9 cellular contexts compared by ENCODE assay signal in the genomic region with DNA sequence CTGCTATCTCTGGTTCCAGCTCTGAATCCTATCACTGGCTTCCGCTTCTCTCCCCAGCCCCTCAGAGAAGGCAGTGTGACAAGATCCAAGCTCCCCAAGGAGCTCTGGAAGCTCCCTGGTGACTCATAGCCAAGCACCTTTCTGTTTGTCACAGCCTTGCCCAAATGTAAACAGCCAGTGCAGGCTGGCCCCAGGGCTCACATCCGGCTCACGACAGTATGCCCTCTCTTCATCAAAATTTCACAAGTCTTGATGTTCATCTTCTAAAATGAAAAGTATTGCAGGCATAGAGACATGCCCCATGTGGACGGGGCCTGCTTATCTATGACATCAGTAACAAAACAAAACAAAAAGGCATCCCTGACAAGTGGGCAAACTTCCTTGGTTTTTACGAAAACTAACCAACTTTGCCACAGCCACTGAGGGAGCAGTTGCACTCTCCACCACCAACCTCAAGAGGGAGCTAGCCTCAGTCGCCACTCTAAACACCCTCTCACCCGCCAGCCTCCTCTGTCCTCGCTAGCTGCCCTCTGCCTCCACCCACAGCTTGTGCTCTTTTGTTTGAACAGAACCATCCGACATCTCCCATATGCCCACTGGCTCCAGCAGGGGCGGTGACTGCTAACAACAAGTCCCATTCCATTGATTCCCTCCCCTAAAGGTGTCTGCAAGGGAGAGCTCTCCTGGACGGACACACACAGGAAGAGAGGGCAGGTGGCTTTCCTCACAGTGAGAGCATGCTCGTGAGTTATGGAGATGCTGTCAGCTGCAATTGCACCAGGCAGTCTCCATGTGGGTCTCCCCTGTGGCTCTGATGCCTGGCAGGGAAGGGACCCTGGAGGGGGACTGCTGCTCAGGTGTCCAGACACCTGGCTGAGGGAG.
DNase-seq lines count a peak whose midpoint lies in the region; ATAC-seq and TF ChIP-seq lines count a peak whose summit lies in the region.
"Had no signal": no experiment of that assay in that cellular context is flagged by ENCODE, and none has a peak within 500 bp of the region (broad histone marks: within the 10 kb centered on the region; RNA-seq: fewer than 3 reads in every experiment).

No MANE protein-coding gene starts in this region.

- H3K4me1 ChIP-seq in OCI-LY1 (ENCODE audit: insufficient read depth, low read length, severe bottlenecking): no peaks in the 10 kb centered on the region
- peaks cover 34 to 65% (median 48%) of the 10 kb centered on the region in 3 donors for H3K4me1 ChIP-seq in esophagus squamous epithelium
- H3K4me1 ChIP-seq in spleen: no peaks in the 10 kb centered on the region

- no peaks in the 10 kb centered on the region for H3K9me2 ChIP-seq in OCI-LY1 (ENCODE audit: low read depth, low read length)

- H3K9me3 ChIP-seq in OCI-LY1 (ENCODE audit: low read length) (no peaks in the 10 kb centered on the region), esophagus squamous epithelium (no peaks in the 10 kb centered on the region), spleen (no peaks in the 10 kb centered on the region)

- intact Hi-C loops in esophagus squamous epithelium (cut with DNase I): no loop called here
- intact Hi-C loops in activated CD4-positive, alpha-beta memory T cell treated with anti-CD3 and anti-CD28 coated beads for 36 hours (cut with micrococcal nuclease): no loop called here
- intact Hi-C loops in spleen (cut with DNase I; ENCODE audit: low total_unique reads): no loop called here

- H4K20me1 ChIP-seq in OCI-LY1 (ENCODE audit: insufficient read depth, low read length): no peaks in the 10 kb centered on the region

- ATAC-seq in HG02840 (IDR thresholded peaks at IDR 0.05; ENCODE audit: low FRiP score, unreplicated experiment): no peak
- ATAC-seq: stimulated activated naive CD8-positive, alpha-beta T cell treated with anti-CD3 and anti-CD28 coated beads, Interleukin-15, Interleukin-2, amounts not matched to agents 100 U/mL and 50 U/mL, for 24 hours had no signal

- H3K4me3 ChIP-seq in OCI-LY1 (ENCODE audit: low read depth, low read length, poor library complexity, severe bottlenecking) (no peak overlapping the region), esophagus squamous epithelium (peak overlapping the region in 1 of 4 donors; percentile 17), spleen (no peak overlapping the region)

- H3K9me3 Mint-ChIP-seq in activated CD4-positive, alpha-beta memory T cell treated with anti-CD3 and anti-CD28 coated beads for 36 hours: no peaks in the 10 kb centered on the region

- TF ChIP-seq POLR2A in esophagus squamous epithelium (IDR thresholded peaks at IDR 0.05) (no peak), spleen (IDR thresholded peaks at IDR 0.05) (no peak)

- WGBS in esophagus squamous epithelium, 2 donors: 43 to 51% methylated on average over 9 to 10 of the region's 12 CpGs
- WGBS in spleen, 5 donors: 81 to 92% (median 89%) methylated on average over 12 of the region's 12 CpGs

- no peak overlapping the region for H3K27ac Mint-ChIP-seq in activated CD4-positive, alpha-beta memory T cell treated with anti-CD3 and anti-CD28 coated beads for 36 hours

- no peak overlapping the region for H3K27ac ChIP-seq in OCI-LY1 (ENCODE audit: low read depth, low read length, poor library complexity, severe bottlenecking)
- H3K27ac ChIP-seq in esophagus squamous epithelium: peak overlapping the region; percentile 73 to 87 (median 77)
- H3K27ac ChIP-seq in spleen: no peak overlapping the region

- H3K36me3 ChIP-seq in OCI-LY1 (ENCODE audit: insufficient read depth, low read length) (no peaks in the 10 kb centered on the region), esophagus squamous epithelium (no peaks in the 10 kb centered on the region), spleen (no peaks in the 10 kb centered on the region)

- H3K4me2 ChIP-seq in OCI-LY1 (ENCODE audit: low read length): no peak overlapping the region

- no peaks in the 10 kb centered on the region for H3K27me3 ChIP-seq in OCI-LY1 (ENCODE audit: insufficient read depth, low read length)
- no peaks in the 10 kb centered on the region for H3K27me3 ChIP-seq in esophagus squamous epithelium
- H3K27me3 ChIP-seq in spleen (replicated peaks in 1 of 7): no peaks in the 10 kb centered on the region

- H3K4me3 Mint-ChIP-seq in activated CD4-positive, alpha-beta memory T cell treated with anti-CD3 and anti-CD28 coated beads for 36 hours: no peak overlapping the region

- DNase-seq in NCI-H1417 (lab: John Stamatoyannopoulos, UW): peak in 2 of 3 experiments; percentile 16 to 45
- DNase-seq in NCI-H1417 treated with DMSO at 0.1 percent for 48 hours (lab: John Stamatoyannopoulos, UW): no peak
- no peak for DNase-seq in esophagus squamous epithelium (lab: John Stamatoyannopoulos, UW)
- peak; percentile 72 for DNase-seq in superior temporal gyrus (ENCODE audit: extremely low spot score)
- DNase-seq in activated CD4-positive, alpha-beta memory T cell treated with anti-CD3 and anti-CD28 coated beads for 36 hours: no peak
- no peak for DNase-seq in spleen
- DNase-seq: stimulated activated naive CD8-positive, alpha-beta T cell treated with anti-CD3 and anti-CD28 coated beads, Interleukin-15, Interleukin-2, amounts not matched to agents 100 U/mL and 50 U/mL, for 24 hours had no signal

- H3K9ac ChIP-seq in OCI-LY1 (ENCODE audit: low read length): no peak overlapping the region

- peaks cover 3% of the 10 kb centered on the region for H3K27me3 Mint-ChIP-seq in activated CD4-positive, alpha-beta memory T cell treated with anti-CD3 and anti-CD28 coated beads for 36 hours

- H2AFZ ChIP-seq in OCI-LY1 (ENCODE audit: low read length): no peak overlapping the region

- H3K4me1 Mint-ChIP-seq in activated CD4-positive, alpha-beta memory T cell treated with anti-CD3 and anti-CD28 coated beads for 36 hours (ENCODE audit: low read depth): no peaks in the 10 kb centered on the region

- H3K79me2 ChIP-seq in OCI-LY1 (ENCODE audit: insufficient read depth, low read length): no peaks in the 10 kb centered on the region

- TF ChIP-seq CTCF in OCI-LY1 (IDR thresholded peaks at IDR 0.05; ENCODE audit: low read length): peak; percentile 66
- TF ChIP-seq CTCF in esophagus squamous epithelium (IDR thresholded peaks at IDR 0.05): peak in 5 of 6 experiments; percentile 21 to 65 (median 36)
- TF ChIP-seq CTCF in spleen (IDR thresholded peaks at IDR 0.05 in 8 of 11, conservative IDR thresholded peaks at IDR 0.05 in 3 of 11): no peak

- no peaks in the 10 kb centered on the region for H3K36me3 Mint-ChIP-seq in activated CD4-positive, alpha-beta memory T cell treated with anti-CD3 and anti-CD28 coated beads for 36 hours

- POLR2A ChIA-PET in activated CD4-positive, alpha-beta memory T cell treated with anti-CD3 and anti-CD28 coated beads for 36 hours (lab: Charles Lee): no interaction called here

- no peaks in the 10 kb centered on the region for H3F3A ChIP-seq in OCI-LY1 (ENCODE audit: insufficient read depth, low read length)

- CTCF ChIA-PET in activated CD4-positive, alpha-beta memory T cell treated with anti-CD3 and anti-CD28 coated beads for 36 hours (lab: Charles Lee): no interaction called here

Comparison
In these comparisons a context has a peak if more than half of its experiments do, and no peak if none do; other contexts are left out.
1. DNase-seq: peak in NCI-H1417 (2 of 3) and superior temporal gyrus (single experiment); none in NCI-H1417 treated with DMSO at 0.1 percent for 48 hours (single experiment), esophagus squamous epithelium (single experiment), activated CD4-positive, alpha-beta memory T cell treated with anti-CD3 and anti-CD28 coated beads for 36 hours (single experiment) and spleen (single experiment).
2. H3K27ac ChIP-seq: peak in esophagus squamous epithelium (4 of 4); none in OCI-LY1 (single experiment) and spleen (0 of 8).
3. CTCF ChIP-seq: peak in OCI-LY1 (single experiment) and esophagus squamous epithelium (5 of 6); none in spleen (0 of 11).